40 cellular contexts compared by ENCODE assay signal in the genomic region with DNA sequence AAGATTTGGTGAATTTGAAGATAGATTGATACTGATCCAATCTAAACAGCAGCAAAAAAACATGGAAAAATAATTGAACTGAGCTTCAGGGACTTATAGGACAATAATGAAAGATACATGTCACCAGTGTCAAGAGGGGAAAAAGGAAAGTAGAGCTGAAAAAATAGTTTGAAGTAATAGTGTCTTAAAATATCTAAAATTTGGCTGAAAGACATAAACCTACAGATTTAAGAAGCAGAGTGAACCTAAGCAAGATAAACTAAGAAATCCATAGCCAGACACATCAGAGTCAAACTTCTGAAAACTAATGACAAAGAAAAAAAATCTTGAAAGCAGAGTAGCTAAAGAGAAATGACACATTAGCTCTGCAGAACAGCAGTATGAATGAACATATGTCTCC.
"Had no signal": no experiment of that assay in that cellular context is flagged by ENCODE, and none has a peak within 500 bp of the region (broad histone marks: within the 10 kb centered on the region; RNA-seq: fewer than 3 reads in every experiment).

No MANE protein-coding gene starts in this region.

- DNase-seq: activated effector memory CD4-positive, alpha-beta T cell treated with anti-CD3 and anti-CD28 coated beads, Interleukin-2, amount 50 U/mL, for 16 hours; activated effector memory CD4-positive, alpha-beta T cell treated with Interleukin-2 at 50 U/mL for 16 hours; activated gamma-delta T cell; activated gamma-delta T cell treated with Interleukin-2 at 50 U/mL for 16 hours; activated naive CD4-positive, alpha-beta T cell; activated naive CD4-positive, alpha-beta T cell treated with anti-CD3 and anti-CD28 coated beads for 36 hours; activated naive CD4-positive, alpha-beta T cell treated with anti-CD3 and anti-CD28 coated beads, Interleukin-2, amount 10 ng/mL, durations not matched to agents 7 days and 5 days; activated naive CD4-positive, alpha-beta T cell treated with anti-CD3 and anti-CD28 coated beads, Interleukin-2, amount 50 U/mL, for 16 hours; activated naive CD4-positive, alpha-beta T cell treated with Interleukin-2 at 50 U/mL for 16 hours; activated naive CD8-positive, alpha-beta T cell treated with anti-CD3 and anti-CD28 coated beads for 36 hours; activated naive CD8-positive, alpha-beta T cell treated with anti-CD3 and anti-CD28 coated beads, Interleukin-2, amount 10 ng/mL, durations not matched to agents 7 days and 5 days; activated naive CD8-positive, alpha-beta T cell treated with anti-CD3 and anti-CD28 coated beads, Interleukin-2, amount 50 U/mL, for 24 hours; activated T-cell treated with anti-CD3 and anti-CD28 coated beads, Interleukin-2, amount 50 U/mL, for 1 hour; activated T-cell treated with anti-CD3 and anti-CD28 coated beads, Interleukin-2, amount 50 U/mL, for 24 hours; activated T-cell treated with anti-CD3 and anti-CD28 coated beads, Interleukin-2, amount 50 U/mL, for 4 hours; activated T-cell treated with anti-CD3 and anti-CD28 coated beads, Interleukin-2, amount 50 U/mL, for 48 hours; activated T-cell treated with anti-CD3 and anti-CD28 coated beads, Interleukin-2, amount 50 U/mL, for 72 hours; adrenal gland; amniotic stem cell; amygdala; anterior cingulate cortex; aorta; body of pancreas; brain microvascular endothelial cell; caudate nucleus; central memory CD4-positive, alpha-beta T cell; cerebellar nuclear complex had no signal

- H3K27ac ChIP-seq: adrenal gland, ascending aorta, body of pancreas, brain microvascular endothelial cell, breast epithelium, cardiac muscle cell had no signal

- H3K27me3 ChIP-seq: adrenal gland, ascending aorta, body of pancreas, brain microvascular endothelial cell, breast epithelium, cardiac muscle cell had no signal

- FAIRE-seq: astrocyte, bronchial epithelial cell had no signal

- H3K9me3 ChIP-seq: body of pancreas had no signal

- H3K36me3 ChIP-seq: brain microvascular endothelial cell, breast epithelium had no signal

- H3K27ac Mint-ChIP-seq: activated naive CD4-positive, alpha-beta T cell treated with anti-CD3 and anti-CD28 coated beads for 36 hours; activated naive CD4-positive, alpha-beta T cell treated with anti-CD3 and anti-CD28 coated beads, Interleukin-2, amount 10 ng/mL, durations not matched to agents 7 days and 5 days; activated naive CD4-positive, alpha-beta T cell treated with anti-CD3 and anti-CD28 coated beads, Interleukin-2, amount 50 U/mL, for 24 hours; activated naive CD4-positive, alpha-beta T cell treated with anti-CD3 and anti-CD28 coated beads, Interleukin-2, amount 50 U/mL, for 72 hours; activated naive CD8-positive, alpha-beta T cell; activated naive CD8-positive, alpha-beta T cell treated with anti-CD3 and anti-CD28 coated beads for 36 hours; activated naive CD8-positive, alpha-beta T cell treated with anti-CD3 and anti-CD28 coated beads, Interleukin-2, amount 10 ng/mL, durations not matched to agents 7 days and 5 days; activated naive CD8-positive, alpha-beta T cell treated with anti-CD3 and anti-CD28 coated beads, Interleukin-2, amount 50 U/mL, for 24 hours; activated T-cell treated with anti-CD3 and anti-CD28 coated beads, Interleukin-2, amount 50 U/mL, for 24 hours; activated T-cell treated with anti-CD3 and anti-CD28 coated beads, Interleukin-2, amount 50 U/mL, for 72 hours; activated T-helper 1 cell treated with anti-CD3 and anti-CD28 coated beads, Interleukin-12 subunit alpha, Interleukin-12 subunit beta, Interleukin-2, Interleukin-4 antibody, amounts not matched to agents 30 ng/mL and 10 ng/mL and 1 ng/mL, durations not matched to agents 14 hours and 24 hours and 36 hours; activated T-helper 17 cell treated with anti-CD3 and anti-CD28 coated beads, Interleukin-2, amount 50 U/mL, for 72 hours; activated T-helper 2 cell treated with anti-CD3 and anti-CD28 coated beads, Interferon-gamma antibody, Interleukin-2, Interleukin-4, amounts not matched to agents 10 μg/mL and 5 μg/mL and 100 μg/mL, durations not matched to agents 14 hours and 24 hours and 36 hours; brain had no signal

- H3K4me3 ChIP-seq: adrenal gland, ascending aorta, body of pancreas, breast epithelium, cardiac muscle cell had no signal

- H3K27me3 Mint-ChIP-seq: activated naive CD4-positive, alpha-beta T cell treated with anti-CD3 and anti-CD28 coated beads, Interleukin-2, amount 10 ng/mL, durations not matched to agents 7 days and 5 days; activated naive CD4-positive, alpha-beta T cell treated with anti-CD3 and anti-CD28 coated beads, Interleukin-2, amount 50 U/mL, for 24 hours; activated naive CD8-positive, alpha-beta T cell; activated naive CD8-positive, alpha-beta T cell treated with anti-CD3 and anti-CD28 coated beads for 36 hours; activated naive CD8-positive, alpha-beta T cell treated with anti-CD3 and anti-CD28 coated beads, Interleukin-2, amount 10 ng/mL, durations not matched to agents 7 days and 5 days; activated naive CD8-positive, alpha-beta T cell treated with anti-CD3 and anti-CD28 coated beads, Interleukin-2, amount 50 U/mL, for 24 hours; activated T-cell treated with anti-CD3 and anti-CD28 coated beads, Interleukin-2, amount 50 U/mL, for 24 hours; activated T-helper 17 cell treated with anti-CD3 and anti-CD28 coated beads, Interleukin-2, amount 50 U/mL, for 72 hours; brain; central memory CD8-positive, alpha-beta T cell had no signal

- H3K4me1 Mint-ChIP-seq: activated T-helper 17 cell treated with anti-CD3 and anti-CD28 coated beads, Interleukin-2, amount 50 U/mL, for 72 hours had no signal

- H3K9me3 Mint-ChIP-seq: central memory CD8-positive, alpha-beta T cell had no signal

- ATAC-seq: activated naive CD4-positive, alpha-beta T cell treated with anti-CD3 and anti-CD28 coated beads, Interleukin-2, amount 50 U/mL, for 72 hours; activated naive CD8-positive, alpha-beta T cell treated with anti-CD3 and anti-CD28 coated beads, Interleukin-2, amount 50 U/mL, for 24 hours; activated T-cell treated with anti-CD3 and anti-CD28 coated beads, Interleukin-2, amount 50 U/mL, for 4 hours; activated T-cell treated with anti-CD3 and anti-CD28 coated beads, Interleukin-2, amount 50 U/mL, for 72 hours; activated T-helper 17 cell treated with anti-CD3 and anti-CD28 coated beads, Interleukin-2, amount 50 U/mL, for 72 hours; body of pancreas had no signal

- H3K4me1 ChIP-seq: adrenal gland, ascending aorta, breast epithelium had no signal

- H3K4me3 Mint-ChIP-seq: activated naive CD4-positive, alpha-beta T cell treated with anti-CD3 and anti-CD28 coated beads for 36 hours; activated naive CD4-positive, alpha-beta T cell treated with anti-CD3 and anti-CD28 coated beads, Interleukin-2, amount 10 ng/mL, durations not matched to agents 7 days and 5 days; activated naive CD4-positive, alpha-beta T cell treated with anti-CD3 and anti-CD28 coated beads, Interleukin-2, amount 50 U/mL, for 24 hours; activated naive CD8-positive, alpha-beta T cell; activated naive CD8-positive, alpha-beta T cell treated with anti-CD3 and anti-CD28 coated beads for 36 hours; activated naive CD8-positive, alpha-beta T cell treated with anti-CD3 and anti-CD28 coated beads, Interleukin-2, amount 10 ng/mL, durations not matched to agents 7 days and 5 days; activated naive CD8-positive, alpha-beta T cell treated with anti-CD3 and anti-CD28 coated beads, Interleukin-2, amount 50 U/mL, for 24 hours; activated T-cell treated with anti-CD3 and anti-CD28 coated beads, Interleukin-2, amount 50 U/mL, for 24 hours; activated T-cell treated with anti-CD3 and anti-CD28 coated beads, Interleukin-2, amount 50 U/mL, for 4 hours; activated T-cell treated with anti-CD3 and anti-CD28 coated beads, Interleukin-2, amount 50 U/mL, for 72 hours; activated T-helper 1 cell treated with anti-CD3 and anti-CD28 coated beads, Interleukin-12 subunit alpha, Interleukin-12 subunit beta, Interleukin-2, Interleukin-4 antibody, amounts not matched to agents 30 ng/mL and 10 ng/mL and 1 ng/mL, durations not matched to agents 14 hours and 24 hours and 36 hours; activated T-helper 17 cell treated with anti-CD3 and anti-CD28 coated beads, Interleukin-2, amount 50 U/mL, for 72 hours; brain; central memory CD8-positive, alpha-beta T cell had no signal
